19 cellular contexts compared by ENCODE assay signal in genomic region chr13:101989798-101990350, GRCh38.
"Had no signal": no experiment of that assay in that cellular context is flagged by ENCODE, and none has a peak within 500 bp of the region (broad histone marks: within the 10 kb centered on the region; RNA-seq: fewer than 3 reads in every experiment).

No MANE protein-coding gene starts in this region.

- DNase-seq: activated CD4-positive, alpha-beta T cell treated with anti-CD3 and anti-CD28 coated beads for 4 hours; activated CD4-positive, alpha-beta T cell treated with anti-CD3 and anti-CD28 coated beads, Interleukin-2, amount 50 U/mL, for 4 hours; activated effector memory CD4-positive, alpha-beta T cell treated with anti-CD3 and anti-CD28 coated beads, Interleukin-2, amount 50 U/mL, for 16 hours; activated naive CD4-positive, alpha-beta T cell treated with anti-CD3 and anti-CD28 coated beads, Interleukin-2, amount 10 ng/mL, durations not matched to agents 7 days and 5 days; activated T-cell treated with anti-CD3 and anti-CD28 coated beads for 4 hours; amygdala; caudate nucleus; left cardiac atrium; small intestine; stimulated activated CD4-positive, alpha-beta T cell treated with anti-CD3 and anti-CD28 coated beads, Interleukin-4, amount 100 ng/mL, for 4 hours; stimulated activated CD8-positive, alpha-beta memory T cell treated with anti-CD3 and anti-CD28 coated beads, Interleukin-4, amount 100 ng/mL, for 48 hours; stomach; testis; transverse colon had no signal

- H3K4me1 ChIP-seq: stomach, testis, transverse colon had no signal

- H3K27ac ChIP-seq: stomach, VCaP had no signal

- H3K9me3 ChIP-seq: stomach, testis, transverse colon had no signal

- ATAC-seq: esophagus mucosa; left cardiac atrium; natural killer cell treated with Interleukin-12 subunit alpha and Interleukin-12 subunit beta and Interleukin-15 and Interleukin-18, amount 100 ng/mL, for 72 hours; sciatic nerve; stimulated activated memory B cell treated with anti-CD40 and anti-IgM and Interleukin-4, amounts not matched to agents 10 μg/mL and 1 μg/mL and 100 μg/mL, for 72 hours had no signal

- H3K36me3 ChIP-seq: stomach, transverse colon had no signal

- H3K4me3 ChIP-seq: stomach, testis, transverse colon had no signal

- H3K27me3 ChIP-seq: stomach, testis, transverse colon had no signal
